In the genomic region with DNA sequence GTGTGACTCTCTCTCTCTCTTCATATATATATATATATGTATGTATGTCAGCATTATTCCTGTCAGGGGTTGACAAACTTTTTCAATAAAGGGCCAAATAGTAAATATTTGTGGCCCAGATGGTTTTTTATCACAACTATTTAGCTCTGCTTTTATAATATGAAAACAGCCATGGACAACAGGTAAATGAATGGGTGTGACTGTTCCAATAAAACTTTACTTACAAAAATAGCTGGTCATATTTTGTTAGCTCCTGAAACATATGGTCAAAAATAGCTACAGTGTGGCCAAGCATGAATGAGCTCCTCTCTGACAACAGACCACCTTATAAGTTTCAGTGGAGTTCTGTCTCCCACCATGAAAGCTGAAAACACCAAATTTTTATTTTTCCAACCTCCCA, we compare ENCODE assay signal across 24 cellular contexts.
"Had no signal": no experiment of that assay in that cellular context is flagged by ENCODE, and none has a peak within 500 bp of the region (broad histone marks: within the 10 kb centered on the region; RNA-seq: fewer than 3 reads in every experiment).

No MANE protein-coding gene starts in this region.

- H3K27ac ChIP-seq: SJSA1, SK-N-MC had no signal

- DNase-seq: Karpas-422, KG1, MG63, NCI-H1092, NCI-H1105 treated with DMSO at 0.1 percent for 48 hours, NCI-H1417 treated with DMSO at 0.1 percent for 48 hours, NCI-H146, NCI-H1694 treated with DMSO at 0.1 percent for 48 hours, NCI-H1930, NCI-H2081, NCI-H2171, NCI-H226, NCI-H446, NCI-H510A, NCI-H524 treated with DMSO at 0.1 percent for 48 hours, NCI-H69, NCI-H774, Right ventricle myocardium superior, RPMI8226, SIG-M5, SW 1271 had no signal

- H3K4me3 ChIP-seq: MG63, SJSA1, SK-N-MC had no signal

- FAIRE-seq: RCC 7860 had no signal

- H3K27me3 ChIP-seq: MG63, SJSA1 had no signal

- H3K36me3 ChIP-seq: SJSA1 had no signal

- H3K9me3 ChIP-seq: MG63, SJSA1 had no signal
